14 cellular contexts compared by ENCODE assay signal in the genomic region with DNA sequence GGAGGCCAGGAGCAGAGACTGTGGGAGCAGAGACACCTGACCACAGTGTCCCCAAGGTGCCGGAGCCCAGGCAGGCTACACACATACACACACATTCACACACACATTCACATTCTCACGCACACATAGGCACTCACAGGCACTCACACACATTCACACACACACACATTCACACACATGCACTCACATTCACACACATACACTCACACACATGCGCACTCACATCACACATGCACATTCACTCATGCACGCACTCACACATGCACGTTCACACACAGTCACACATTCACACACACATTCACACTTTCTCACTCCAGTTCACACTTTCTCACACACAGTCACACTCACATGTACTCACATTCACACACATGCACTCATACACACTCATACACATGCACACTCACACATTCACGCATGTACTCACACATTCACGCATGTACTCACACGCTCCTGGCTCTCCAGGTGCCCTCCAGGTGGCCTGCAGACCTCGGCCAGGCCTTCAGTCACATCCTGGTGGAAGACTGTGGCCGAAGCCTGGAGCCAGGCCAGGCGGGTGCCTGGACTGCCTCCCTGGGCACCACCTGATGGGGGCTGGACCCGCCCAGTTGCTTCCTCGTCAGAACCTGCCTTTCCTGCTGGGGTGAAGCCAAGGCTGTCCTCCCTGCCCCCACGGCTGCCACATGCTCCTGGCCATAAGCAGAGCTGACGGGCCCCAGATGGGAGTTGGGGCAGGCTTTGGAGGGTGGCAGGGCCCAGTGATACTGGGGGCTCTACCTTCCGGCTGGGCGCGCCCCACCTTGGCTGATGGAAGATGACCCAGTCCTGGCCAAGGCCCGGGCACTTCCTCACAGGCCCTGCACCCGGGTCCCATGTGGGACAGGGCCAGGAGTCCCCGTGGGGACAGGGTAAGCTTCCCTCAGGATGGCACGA.
DNase-seq lines count a peak whose midpoint lies in the region; ATAC-seq and TF ChIP-seq lines count a peak whose summit lies in the region.
"Had no signal": no experiment of that assay in that cellular context is flagged by ENCODE, and none has a peak within 500 bp of the region (broad histone marks: within the 10 kb centered on the region; RNA-seq: fewer than 3 reads in every experiment).

No MANE protein-coding gene starts in this region.

- H3K9me3 Mint-ChIP-seq in nephron progenitor cell, result no peaks in the 10 kb centered on the region
- H3K9me3 Mint-ChIP-seq: central memory CD8-positive, alpha-beta T cell; neural crest cell had no signal

- H3K27ac Mint-ChIP-seq in nephron progenitor cell, result peak overlapping the region; percentile 1
- H3K27ac Mint-ChIP-seq: activated naive CD8-positive, alpha-beta T cell had no signal

- peak; percentile 70 for DNase-seq in NCI-H2029 (lab: John Stamatoyannopoulos, UW)
- DNase-seq in ecto neural progenitor cell (ENCODE audit: low spot score), result peak; percentile 39
- DNase-seq in nephron progenitor cell, result no peak
- no peak for DNase-seq in activated CD4-positive, alpha-beta T cell treated with anti-CD3 and anti-CD28 coated beads, Interleukin-2, amount 50 U/mL, for 1 hour
- DNase-seq in GOT3 (lab: John Stamatoyannopoulos, UW), result no peak
- DNase-seq: NCI-H2081 treated with DMSO at 0.1 percent for 48 hours, NCI-H82 had no signal

- H3K36me3 Mint-ChIP-seq in nephron progenitor cell (ENCODE audit: low read depth), result no peaks in the 10 kb centered on the region
- H3K36me3 Mint-ChIP-seq: activated naive CD8-positive, alpha-beta T cell had no signal

- peaks cover 12% of the 10 kb centered on the region for H3K27me3 Mint-ChIP-seq in nephron progenitor cell (ENCODE audit: low read depth, poor library complexity)

- no peak overlapping the region for H3K4me3 Mint-ChIP-seq in nephron progenitor cell
- H3K4me3 Mint-ChIP-seq: activated naive CD8-positive, alpha-beta T cell; central memory CD8-positive, alpha-beta T cell; neural crest cell had no signal

- peak overlapping the region; percentile 95 for H3K27ac ChIP-seq in C4-2B
- H3K27ac ChIP-seq: tibial artery had no signal

- TF ChIP-seq CTCF in C4-2B (conservative IDR thresholded peaks at IDR 0.05), result no peak
- no peak for TF ChIP-seq CTCF in nephron progenitor cell (IDR thresholded peaks at IDR 0.05)

- ATAC-seq in GM19467 (IDR thresholded peaks at IDR 0.05; ENCODE audit: unreplicated experiment), result no peak
- no peak for ATAC-seq in HG02588 (IDR thresholded peaks at IDR 0.05; ENCODE audit: unreplicated experiment)

- H3K4me1 Mint-ChIP-seq in nephron progenitor cell, result no peaks in the 10 kb centered on the region
- H3K4me1 Mint-ChIP-seq: central memory CD8-positive, alpha-beta T cell had no signal

Comparison
In these comparisons a context has a peak if more than half of its experiments do, and no peak if none do; other contexts are left out.
1. DNase-seq: peak in NCI-H2029 (single experiment) and ecto neural progenitor cell (single experiment); none in nephron progenitor cell (single experiment), activated CD4-positive, alpha-beta T cell treated with anti-CD3 and anti-CD28 coated beads, Interleukin-2, amount 50 U/mL, for 1 hour (single experiment) and GOT3 (single experiment).